In genomic region chr4:107896158-107896645, GRCh38 we compare ENCODE assay signal across 9 cellular contexts. TPM values are rescaled to one million over a fixed set of nuclear protein-coding genes. Genes with fewer than 3 reads are reported as not detected.
DNase-seq lines count a peak whose midpoint lies in the region; ATAC-seq, FAIRE-seq and TF ChIP-seq lines count a peak whose summit lies in the region.
"Had no signal": no experiment of that assay in that cellular context is flagged by ENCODE, and none has a peak within 500 bp of the region (broad histone marks: within the 10 kb centered on the region; RNA-seq: fewer than 3 reads in every experiment).

No MANE protein-coding gene starts in this region.

- no peak for ATAC-seq in GM21447 (IDR thresholded peaks at IDR 0.05; ENCODE audit: unreplicated experiment)
- ATAC-seq: K562 had no signal

- intact Hi-C loops in kidney (cut with DNase I), result no loop called here

- FAIRE-seq in kidney (lab: Jason Lieb, UNC), result peak; percentile 41
- FAIRE-seq: K562 had no signal

- peaks cover 28% of the 10 kb centered on the region for H3F3A ChIP-seq in GM23248 (ENCODE audit: insufficient read depth)

- 0 out of 2 replicates have a peak, but pooled peaks cover 4% of the 10 kb centered on the region for H3K36me3 ChIP-seq in GM23248 (ENCODE audit: low read depth)
- no peaks in the 10 kb centered on the region for H3K36me3 ChIP-seq in kidney (ENCODE audit: control insufficient read depth in 1 of 2, insufficient read depth in 2 of 2, low read length in 2 of 2)

- H3K4me3 ChIP-seq in GM23248 (peak overlapping the region; percentile 44), kidney (ENCODE audit: low read length in 2 of 2) (no peak overlapping the region)
- H3K4me3 ChIP-seq: K562 had no signal

- no peaks in the 10 kb centered on the region for H3K79me2 ChIP-seq in GM23248 (ENCODE audit: insufficient read depth)

- H3K9me3 ChIP-seq in GM23248 (ENCODE audit: low read depth), result no peaks in the 10 kb centered on the region
- no peaks in the 10 kb centered on the region for H3K9me3 ChIP-seq in kidney (ENCODE audit: control insufficient read depth in 1 of 2, low read length in 2 of 2)

- H3K27ac ChIP-seq in GM23248 (peak overlapping the region; percentile 51), kidney (ENCODE audit: low read depth in 2 of 2, low read length in 2 of 2) (no peak overlapping the region)

- 21 to 39% methylated on average over 2 of the region's 2 CpGs for WGBS in GM23248 (ENCODE audit: low coverage in 1 of 2, low lambda C conversion rate in 2 of 2, missing lambda C conversion rate in 2 of 2), 2 experiments

- peak overlapping the region; percentile 60 for H3K4me2 ChIP-seq in GM23248 (ENCODE audit: unreplicated experiment)

- no peaks in the 10 kb centered on the region for H3K27me3 ChIP-seq in GM23248 (replicated peaks; ENCODE audit: insufficient read depth)

- DNase-seq in 8988T (peak; percentile 12), GM23248 (peak; percentile 91), T1000 (lab: John Stamatoyannopoulos, UW) (peak; percentile 52), kidney (no peak), NCI-H524 (lab: John Stamatoyannopoulos, UW) (no peak), cerebellar cortex (ENCODE audit: low spot score) (no peak), COR-L47 (lab: John Stamatoyannopoulos, UW) (no peak)

- in situ Hi-C loops in GM23248 (cut with MboI), result loop anchor here (5.0 kb wide), 1 partner anchor 139 kb away; no protein-coding TSS in a partner anchor

- no peaks in the 10 kb centered on the region for H4K20me1 ChIP-seq in GM23248 (ENCODE audit: insufficient read depth)

- no peaks in the 10 kb centered on the region for H3K9me2 ChIP-seq in GM23248 (ENCODE audit: insufficient read depth)

- H2AFZ ChIP-seq in GM23248, result no peak overlapping the region

- H3K4me1 ChIP-seq in GM23248 (ENCODE audit: insufficient read depth), result peaks cover 34% of the 10 kb centered on the region
- peaks cover 0 to 3% of the 10 kb centered on the region in 2 donors for H3K4me1 ChIP-seq in kidney (ENCODE audit: control insufficient read depth in 1 of 2, insufficient read depth in 1 of 2, low read depth in 1 of 2, low read length in 2 of 2)

- no peak overlapping the region for H3K9ac ChIP-seq in GM23248
- no peak overlapping the region for H3K9ac ChIP-seq in kidney (ENCODE audit: low read length in 2 of 2)

- TF ChIP-seq CTCF in kidney (IDR thresholded peaks at IDR 0.05; ENCODE audit: borderline replicate concordance, extremely low read depth, insufficient read depth), result no peak

RNA-seq across cellular contexts. Expression of gene CYP2U1, which starts 35.1 kb away (rescaled TPM):
- 7.6 and 8.6 TPM in 2 replicates for total RNA-seq in GM23248 (2014; rRNA removed; shearing (Covaris generic))
- polyA plus RNA-seq in GM23248 (2016; fragmentation: Nextera tagmentation; extraction: Ambion mirVana), result 6.8 and 7.1 TPM in 2 replicates
- 5.9 TPM for total RNA-seq in kidney
- 6.3 TPM for polyA plus RNA-seq in kidney (ENCODE audit: insufficient read depth, low read depth, low replicate concordance)

Comparison
In these comparisons a context has a peak if more than half of its experiments do, and no peak if none do; other contexts are left out.
1. DNase-seq: peak in 8988T (single experiment), GM23248 (single experiment) and T1000 (single experiment); none in kidney (single experiment), NCI-H524 (0 of 2), cerebellar cortex (single experiment) and COR-L47 (single experiment).